Comparison of ENCODE assay signal across 8 cellular contexts in the genomic region with DNA sequence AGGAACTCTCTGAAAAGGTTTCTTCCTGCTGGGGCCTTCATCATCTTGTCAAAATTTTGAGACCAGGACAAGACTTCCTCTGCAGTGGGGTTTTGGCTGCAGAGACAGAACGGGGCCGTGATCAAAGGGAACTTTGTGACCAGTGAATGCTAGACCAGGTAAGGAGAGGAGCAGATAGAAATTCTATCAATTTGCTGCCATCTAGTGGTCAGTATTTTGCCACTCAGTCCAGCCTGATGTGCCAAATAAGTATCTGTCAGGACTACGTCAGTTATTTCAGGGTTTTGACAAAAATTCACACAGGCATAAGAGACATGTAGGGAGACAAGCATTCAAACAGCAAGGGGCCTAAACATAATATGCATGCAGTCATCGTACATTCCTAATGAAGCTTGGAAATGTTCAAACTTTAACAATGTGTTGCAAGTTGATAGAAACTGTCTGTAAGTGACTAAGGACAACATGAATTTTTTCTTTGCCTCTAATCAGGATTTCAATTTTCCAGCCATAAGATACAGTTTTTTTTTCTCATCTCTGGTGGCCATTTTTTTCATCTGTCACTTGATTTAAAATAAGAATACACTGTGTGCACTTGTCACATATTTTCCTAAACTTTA.
DNase-seq lines count a peak whose midpoint lies in the region; ATAC-seq and TF ChIP-seq lines count a peak whose summit lies in the region.

No MANE protein-coding gene starts in this region.

- no peaks in the 10 kb centered on the region for H3K36me3 ChIP-seq in brain microvascular endothelial cell (replicated peaks)

- ATAC-seq in GM18502 (IDR thresholded peaks at IDR 0.05; ENCODE audit: poor library complexity, unreplicated experiment) = peak; percentile 99
- ATAC-seq in HG02759 (IDR thresholded peaks at IDR 0.05; ENCODE audit: unreplicated experiment) = peak; percentile 99

- H3K27me3 ChIP-seq in brain microvascular endothelial cell (replicated peaks) = no peaks in the 10 kb centered on the region

- DNase-seq in AG08396 (ENCODE audit: low spot score) = peak; percentile 44
- peak; percentile 51 for DNase-seq in MV-4-11 (lab: John Stamatoyannopoulos, UW)
- peak; percentile 66 for DNase-seq in SW480 (ENCODE audit: low spot score)
- DNase-seq in brain microvascular endothelial cell = peak; percentile 71
- DNase-seq in iPS-NIHi11 (ENCODE audit: low spot score) = peak; percentile 69
- peak; percentile 26 for DNase-seq in stimulated activated CD4-positive, alpha-beta T cell treated with anti-CD3 and anti-CD28 coated beads, Interleukin-1b, Interleukin-23, amount 100 ng/mL, for 48 hours

- in situ Hi-C loops in brain microvascular endothelial cell (cut with HindIII; ENCODE audit: low pct_ligation_motif_present, low sequenced_read_pairs) = no loop called here

- no peak overlapping the region for H3K27ac ChIP-seq in brain microvascular endothelial cell

- TF ChIP-seq CTCF in brain microvascular endothelial cell (IDR thresholded peaks at IDR 0.05; ENCODE audit: low read depth, low read length, missing control alignments) = peak; percentile 80

- no peak overlapping the region for H3K4me3 ChIP-seq in brain microvascular endothelial cell (ENCODE audit: low read depth, low read length)
